ENCODE assay signal across 10 cellular contexts in genomic region chr20:3981132-3981452, GRCh38. TPM values are rescaled to one million over a fixed set of nuclear protein-coding genes. Genes with fewer than 3 reads are reported as not detected.
DNase-seq lines count a peak whose midpoint lies in the region; ATAC-seq, FAIRE-seq and TF ChIP-seq lines count a peak whose summit lies in the region.
"Had no signal": no experiment of that assay in that cellular context is flagged by ENCODE, and none has a peak within 500 bp of the region (broad histone marks: within the 10 kb centered on the region; RNA-seq: fewer than 3 reads in every experiment).

No MANE protein-coding gene starts in this region.

- in situ Hi-C loops in K562 (cut with MboI): no loop called here

- no peaks in the 10 kb centered on the region for H3K27me3 ChIP-seq in BLaER1 treated with 17β-estradiol and CSF1 and Interleukin-3, amounts not matched to agents 10 nM and 100 nM
- H3K27me3 ChIP-seq in K562 (ENCODE audit: control insufficient read depth in 2 of 2, insufficient read depth in 2 of 2, low read length in 2 of 2): no peaks in the 10 kb centered on the region
- H3K27me3 ChIP-seq in osteoblast (ENCODE audit: insufficient read depth, low read length): no peaks in the 10 kb centered on the region
- no peaks in the 10 kb centered on the region for H3K27me3 ChIP-seq in small intestine (ENCODE audit: control insufficient read depth in 2 of 2, insufficient read depth in 2 of 2, low read length in 2 of 2)

- no peak overlapping the region for H3K4me3 ChIP-seq in BLaER1 treated with 17β-estradiol and CSF1 and Interleukin-3, amounts not matched to agents 10 nM and 100 nM
- no peak overlapping the region for H3K4me3 ChIP-seq in K562
- H3K4me3 ChIP-seq in osteoblast (ENCODE audit: insufficient read depth, low read length): peak overlapping the region; percentile 64
- no peak overlapping the region for H3K4me3 ChIP-seq in small intestine (ENCODE audit: low read depth in 1 of 2, low read length in 2 of 2)

- no peaks in the 10 kb centered on the region for H3K9me1 ChIP-seq in K562 (ENCODE audit: control insufficient read depth, insufficient read depth, low read length)

- peaks cover 6 to 100% (median 99%) of the 10 kb centered on the region in 11 experiments; a peak in 19 of 22 replicates for H4K20me1 ChIP-seq in BLaER1 treated with 17β-estradiol and CSF1 and Interleukin-3, amounts not matched to agents 10 nM and 100 nM
- H4K20me1 ChIP-seq in K562 (replicated peaks; ENCODE audit: control insufficient read depth, insufficient read depth, low read length): no peaks in the 10 kb centered on the region
- H4K20me1 ChIP-seq in osteoblast (ENCODE audit: insufficient read depth, low read length): no peaks in the 10 kb centered on the region

- 0 out of 22 replicates have a peak, but pooled peaks cover 0 to 4% (median 0%) of the 10 kb centered on the region in 11 experiments for H3K9me3 ChIP-seq in BLaER1 treated with 17β-estradiol and CSF1 and Interleukin-3, amounts not matched to agents 10 nM and 100 nM (replicated peaks in 1 of 11)
- no peaks in the 10 kb centered on the region for H3K9me3 ChIP-seq in KOPT-K1 (ENCODE audit: insufficient read depth, low read length, poor library complexity, severe bottlenecking)
- H3K9me3 ChIP-seq in K562 (replicated peaks; ENCODE audit: control insufficient read depth, insufficient read depth, low read depth, low read length): no peaks in the 10 kb centered on the region
- no peaks in the 10 kb centered on the region for H3K9me3 ChIP-seq in osteoblast (ENCODE audit: low read depth, low read length)
- no peaks in the 10 kb centered on the region for H3K9me3 ChIP-seq in small intestine (ENCODE audit: control insufficient read depth, low read depth)

- H3K27ac ChIP-seq in BLaER1 treated with 17β-estradiol and CSF1 and Interleukin-3, amounts not matched to agents 10 nM and 100 nM: peak overlapping the region in 7 of 11 experiments; percentile 31 to 59 (median 49); a peak in 9 of 22 replicates
- H3K27ac ChIP-seq in KOPT-K1 (ENCODE audit: low read depth, low read length, poor library complexity, severe bottlenecking): peak overlapping the region; percentile 93
- peak overlapping the region; percentile 66 for H3K27ac ChIP-seq in K562 (ENCODE audit: extremely low read depth, low read depth, low read length)
- H3K27ac ChIP-seq in osteoblast (ENCODE audit: low read depth, low read length): peak overlapping the region; percentile 94
- H3K27ac ChIP-seq in small intestine (ENCODE audit: low read depth in 1 of 2, low read length in 1 of 2): peak overlapping the region in 1 of 2 donors; percentile 48

- H3K79me2 ChIP-seq in K562 (ENCODE audit: control insufficient read depth, insufficient read depth, low read length) (peaks cover 84% of the 10 kb centered on the region), osteoblast (ENCODE audit: insufficient read depth, low read length) (peaks cover 68% of the 10 kb centered on the region)

- TF ChIP-seq CTCF in K562 (IDR thresholded peaks at IDR 0.05 in 2 of 3, conservative IDR thresholded peaks at IDR 0.05 in 1 of 3; ENCODE audit: insufficient read depth in 2 of 3, low read depth in 1 of 3, low read length in 3 of 3) (no peak), osteoblast (IDR thresholded peaks at IDR 0.05; ENCODE audit: extremely low read depth, low read depth, low read length) (no peak)

- no peak for TF ChIP-seq POLR2A in K562 (conservative IDR thresholded peaks at IDR 0.05)

- CTCF ChIA-PET in K562 (lab: Yijun Ruan, JAX; ENCODE audit: low intra/inter-chr PET ratio): no interaction called here

- intact Hi-C loops in K562 (cut with micrococcal nuclease): no loop called here

- H3K4me2 ChIP-seq in BLaER1 treated with 17β-estradiol and CSF1 and Interleukin-3, amounts not matched to agents 10 nM and 100 nM: peak overlapping the region; percentile 48 to 94 (median 55); a peak in 21 of 22 replicates
- H3K4me2 ChIP-seq in K562 (ENCODE audit: insufficient read depth, low read length): peak overlapping the region; percentile 50
- H3K4me2 ChIP-seq in osteoblast (ENCODE audit: insufficient read depth, low read length): peak overlapping the region; percentile 96

- no peak for TF ChIP-seq RAD21 in K562 (CRISPR knock-in tag; conservative IDR thresholded peaks at IDR 0.05 in 1 of 2, IDR thresholded peaks at IDR 0.05 in 1 of 2)

- H3K4me1 ChIP-seq in BLaER1 treated with 17β-estradiol and CSF1 and Interleukin-3, amounts not matched to agents 10 nM and 100 nM: peaks cover 21 to 36% (median 31%) of the 10 kb centered on the region in 10 experiments
- H3K4me1 ChIP-seq in K562 (replicated peaks in 1 of 2; ENCODE audit: control insufficient read depth in 2 of 2, insufficient read depth in 2 of 2, low read length in 2 of 2): peaks cover 0 to 11% of the 10 kb centered on the region in 2 experiments
- peaks cover 22% of the 10 kb centered on the region for H3K4me1 ChIP-seq in osteoblast (ENCODE audit: insufficient read depth, low read length)
- peaks cover 0 to 7% of the 10 kb centered on the region in 2 donors for H3K4me1 ChIP-seq in small intestine (ENCODE audit: control insufficient read depth in 2 of 2, insufficient read depth in 1 of 2, low read depth in 1 of 2, low read length in 1 of 2)

- no TSS peak for BruUV-seq in K562 (replicated peaks; lab: Mats Ljungman, UMichigan)

- no peak for ATAC-seq in K562
- no peak for ATAC-seq in HG02678 (IDR thresholded peaks at IDR 0.05; ENCODE audit: unreplicated experiment)

- peaks cover 18 to 89% (median 68%) of the 10 kb centered on the region in 11 experiments for H3K36me3 ChIP-seq in BLaER1 treated with 17β-estradiol and CSF1 and Interleukin-3, amounts not matched to agents 10 nM and 100 nM
- peaks cover 6% of the 10 kb centered on the region; the same call in 1 of the 2 replicates for H3K36me3 ChIP-seq in KOPT-K1 (ENCODE audit: insufficient read depth, low read length)
- H3K36me3 ChIP-seq in K562 (ENCODE audit: control insufficient read depth, insufficient read depth, low read length): peaks cover 21% of the 10 kb centered on the region
- peaks cover 8% of the 10 kb centered on the region for H3K36me3 ChIP-seq in osteoblast (ENCODE audit: insufficient read depth, low read length)
- no peaks in the 10 kb centered on the region for H3K36me3 ChIP-seq in small intestine (ENCODE audit: control insufficient read depth in 2 of 2, insufficient read depth in 2 of 2, low read length in 2 of 2)

- POLR2A ChIA-PET in K562 (lab: Yijun Ruan, JAX): interaction anchor here (0.8 to 1.4 kb wide), 2 partner anchors 54 to 80 kb away, joined by 3 read pairs; no protein-coding TSS in a partner anchor

- FAIRE-seq in K562 (lab: Jason Lieb, UNC) (no peak), small intestine (lab: Jason Lieb, UNC) (no peak)

- no peak for TF ChIP-seq EP300 in K562 (IDR thresholded peaks at IDR 0.05; ENCODE audit: low read length)

- WGBS in K562 (ENCODE audit: insufficient coverage, low coverage, missing lambda C conversion rate): 13% methylated on average over 2 of the region's 2 CpGs
- 48 to 78% (median 63%) methylated on average over 2 of the region's 2 CpGs for WGBS in small intestine, 3 donors

- no peak overlapping the region for H2AFZ ChIP-seq in K562 (ENCODE audit: low read depth, low read length)
- peak overlapping the region; percentile 61 for H2AFZ ChIP-seq in osteoblast (ENCODE audit: low read length)

- peak overlapping the region in 1 of 11 experiments; percentile 1; a peak in 1 of 22 replicates for H3K9ac ChIP-seq in BLaER1 treated with 17β-estradiol and CSF1 and Interleukin-3, amounts not matched to agents 10 nM and 100 nM
- no peak overlapping the region for H3K9ac ChIP-seq in K562 (ENCODE audit: insufficient read depth in 1 of 2, low read depth in 2 of 2, low read length in 2 of 2)

- DNase-seq in K562 (ENCODE audit: extremely low read depth in 1 of 4, low spot score in 3 of 4) (no peak), osteoblast (ENCODE audit: insufficient read length, low spot score, missing footprints) (no peak), NCI-H128 (lab: John Stamatoyannopoulos, UW; ENCODE audit: unreplicated experiment) (no peak), small intestine (no peak), foreskin melanocyte (no peak)
- DNase-seq: NCI-H2107, posterior cingulate gyrus had no signal

TF ChIP-seq in K562, 482 proteins besides CTCF, POLR2A, EP300 and RAD21:
- peak; percentile 50; the same call in 1 of the 2 replicates for TF ChIP-seq CEBPB (tag; IDR thresholded peaks at IDR 0.05)
- TF ChIP-seq ZNF239 (CRISPR knock-in tag; IDR thresholded peaks at IDR 0.05): no peak

RNA-seq across cellular contexts. Expression of gene RNF24, which starts 34.3 kb away (rescaled TPM):
- total RNA-seq in K562 (2011; cell fraction: chromatin; rRNA removed; ENCODE audit: low replicate concordance): 44.6 and 48.3 TPM in 2 replicates
- 26.7 and 28.9 TPM in 2 replicates for total RNA-seq in K562 (2011; cell fraction: nucleolus; rRNA removed)
- total RNA-seq in K562 (2011; cell fraction: nucleoplasm; rRNA removed): 56.0 and 88.0 TPM in 2 replicates
- total RNA-seq in K562 (2014; rRNA removed) (15.7 and 17.3 TPM in 2 replicates), K562 (2014; rRNA removed; fragmentation: Illumina TruSeq; extraction: Trizol) (18.8 and 20.3 TPM in 2 replicates), K562 (2015; rRNA removed; fragmentation: Illumina TruSeq; extraction: Trizol) (14.1 and 14.7 TPM in 2 replicates), K562 (2021) (42.6 and 51.9 TPM in 2 replicates), osteoblast (22.4 and 25.6 TPM in 2 replicates)
- polyA plus RNA-seq in K562 (2011; rRNA removed) (23.1 and 43.4 TPM in 2 replicates), K562 (2014; fragmentation: Illumina TruSeq; extraction: Trizol) (33.9 and 35.5 TPM in 2 replicates), K562 (2014; fragmentation: Nextera tagmentation; extraction: Ambion mirVana) (10 to 100 TPM; 10.1 to 21.8 TPM), K562 (2014; rRNA removed) (21.0 and 22.4 TPM in 2 replicates), small intestine (1 to 10 TPM; 1.6 to 3.6 (median 2.0) TPM)
- polyA plus RNA-seq in K562 (2011; cell fraction: cytosol; rRNA removed): 24.8 and 52.3 TPM in 2 replicates
- 39.0 and 49.3 TPM in 2 replicates for polyA plus RNA-seq in K562 (2011; cell fraction: nucleus; rRNA removed)
- 22.7 and 30.7 TPM in 2 replicates for polyA plus RNA-seq in K562 (2012)
- polyA minus RNA-seq in K562 (2011; rRNA and poly(A)+ RNA removed): 19.7 and 35.1 TPM in 2 replicates
- 25.3 and 46.8 TPM in 2 replicates for polyA minus RNA-seq in K562 (2011; cell fraction: cytosol; rRNA and poly(A)+ RNA removed)
- polyA minus RNA-seq in K562 (2011; cell fraction: nucleus; rRNA and poly(A)+ RNA removed): 10.1 and 22.5 TPM in 2 replicates
